ENCODE assay signal across 2 cellular contexts in genomic region chr12:18805516-18806248, GRCh38.
TF ChIP-seq lines count a peak whose summit lies in the region.

No MANE protein-coding gene starts in this region.

TF ChIP-seq in SK-N-SH, 30 proteins besides CTCF, POLR2A, EP300 and RAD21 (continued from another document):
- no peak for TF ChIP-seq IRF3 (IDR thresholded peaks at IDR 0.05; ENCODE audit: low read depth, low read length)
- no peak for TF ChIP-seq CHD2 (IDR thresholded peaks at IDR 0.05; ENCODE audit: low read length, partially characterized antibody)
TF ChIP-seq in SK-N-SH: peak in this region for 0.

TF ChIP-seq in SK-N-SH treated with all-trans-retinoic acid at 6 μM for 48 hours, 23 proteins besides CTCF, POLR2A, EP300 and RAD21:
- TF ChIP-seq TSHZ2 (CRISPR knock-in tag; IDR thresholded peaks at IDR 0.05) (no peak), ZNF8 (CRISPR knock-in tag; IDR thresholded peaks at IDR 0.05) (no peak), TOX (CRISPR knock-in tag; IDR thresholded peaks at IDR 0.05; ENCODE audit: borderline replicate concordance) (no peak), ZFP3 (CRISPR knock-in tag; IDR thresholded peaks at IDR 0.05) (no peak), ESRRG (CRISPR knock-in tag; IDR thresholded peaks at IDR 0.05) (no peak), OSR1 (CRISPR knock-in tag; IDR thresholded peaks at IDR 0.05) (no peak), GLIS3 (CRISPR knock-in tag; IDR thresholded peaks at IDR 0.05) (no peak), RARB (CRISPR knock-in tag; IDR thresholded peaks at IDR 0.05) (no peak), SNAI2 (CRISPR knock-in tag; IDR thresholded peaks at IDR 0.05) (no peak), BACH2 (CRISPR knock-in tag; IDR thresholded peaks at IDR 0.05; ENCODE audit: borderline replicate concordance) (no peak), ZNF565 (CRISPR knock-in tag; conservative IDR thresholded peaks at IDR 0.05; ENCODE audit: low read depth) (no peak), ZNF70 (CRISPR knock-in tag; IDR thresholded peaks at IDR 0.05) (no peak), ZFP30 (CRISPR knock-in tag; IDR thresholded peaks at IDR 0.05) (no peak)
